ENCODE assay signal across 13 cellular contexts in the genomic region with DNA sequence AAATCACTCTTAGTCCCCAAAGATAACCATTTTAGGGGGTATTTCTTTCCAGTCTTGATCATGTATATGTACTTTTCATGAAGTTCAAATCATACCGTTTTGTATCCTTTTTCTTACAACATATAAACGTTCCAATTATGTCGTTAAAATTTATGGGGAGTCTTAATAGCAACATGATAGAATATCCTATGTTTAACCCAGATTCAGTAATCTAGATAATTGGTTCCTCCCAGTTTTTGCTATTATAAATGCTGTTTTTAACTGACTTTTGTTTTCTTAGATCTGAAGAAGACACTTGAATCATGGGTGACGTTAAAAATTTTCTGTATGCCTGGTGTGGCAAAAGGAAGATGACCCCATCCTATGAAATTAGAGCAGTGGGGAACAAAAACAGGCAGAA. TPM values are rescaled to one million over a fixed set of nuclear protein-coding genes. Genes with fewer than 3 reads are reported as not detected.
DNase-seq lines count a peak whose midpoint lies in the region; ATAC-seq and TF ChIP-seq lines count a peak whose summit lies in the region.
"Had no signal": no experiment of that assay in that cellular context is flagged by ENCODE, and none has a peak within 500 bp of the region (broad histone marks: within the 10 kb centered on the region; RNA-seq: fewer than 3 reads in every experiment).

No MANE protein-coding gene starts in this region.

- H3K4me3 Mint-ChIP-seq in chondrocyte (ENCODE audit: unreplicated experiment) = no peak overlapping the region

- TF ChIP-seq CTCF in SK-N-SH (IDR thresholded peaks at IDR 0.05) (no peak), NB4 (IDR thresholded peaks at IDR 0.05; ENCODE audit: low read depth, low read length) (no peak), chondrocyte (IDR thresholded peaks at IDR 0.05) (no peak), GM20000 (IDR thresholded peaks at IDR 0.05; ENCODE audit: extremely low read depth, missing control alignments) (no peak)

- peaks cover 78% of the 10 kb centered on the region for H4K20me1 ChIP-seq in SK-N-SH (ENCODE audit: insufficient read depth)

- H3K27ac Mint-ChIP-seq in chondrocyte (ENCODE audit: unreplicated experiment) = peak overlapping the region; percentile 99

- no peak for TF ChIP-seq POLR2A in NB4 (IDR thresholded peaks at IDR 0.05; ENCODE audit: extremely low read depth, insufficient read length)

- H3F3A ChIP-seq in SK-N-SH (replicated peaks; ENCODE audit: insufficient read depth) = peaks cover 27% of the 10 kb centered on the region

- no peaks in the 10 kb centered on the region for H3K9me2 ChIP-seq in SK-N-SH

- H3K4me3 ChIP-seq in SK-N-SH (ENCODE audit: low read depth in 2 of 2, low read length in 1 of 2) (peak overlapping the region; percentile 76 to 98; a peak in 2 of 4 replicates), NB4 (ENCODE audit: low read depth, low read length) (peak overlapping the region; percentile 87), neuron (ENCODE audit: low read length) (peak overlapping the region; percentile 96)
- H3K4me3 ChIP-seq: thoracic aorta had no signal

- H3K36me3 ChIP-seq in SK-N-SH (replicated peaks in 1 of 2; ENCODE audit: control insufficient read depth in 1 of 2, insufficient read depth in 2 of 2, low read length in 1 of 2) (peaks cover 40 to 59% of the 10 kb centered on the region in 2 experiments), neuron (ENCODE audit: insufficient read depth, low read length) (peaks cover 53% of the 10 kb centered on the region)

- peaks cover 10% of the 10 kb centered on the region for H3K36me3 Mint-ChIP-seq in chondrocyte (ENCODE audit: low read depth)

- POLR2A ChIA-PET in SK-N-SH (lab: Yijun Ruan, JAX) = no interaction called here

- H3K4me1 Mint-ChIP-seq in chondrocyte (ENCODE audit: low read depth) = peaks cover 38% of the 10 kb centered on the region

- H3K9me3 ChIP-seq in SK-N-SH (no peaks in the 10 kb centered on the region), neuron (ENCODE audit: low read length) (no peaks in the 10 kb centered on the region)
- H3K9me3 ChIP-seq: neutrophil, thoracic aorta had no signal

- H3K4me1 ChIP-seq in SK-N-SH (ENCODE audit: control insufficient read depth in 1 of 2, insufficient read depth in 2 of 2, low read depth in 1 of 2, low read length in 1 of 2) = peaks cover 15 to 19% of the 10 kb centered on the region in 2 experiments; a peak in 3 of 4 replicates
- H3K4me1 ChIP-seq in neuron (ENCODE audit: insufficient read depth, low read length) = peaks cover 26% of the 10 kb centered on the region

- peaks cover 80% of the 10 kb centered on the region for H3K79me2 ChIP-seq in SK-N-SH (ENCODE audit: insufficient read depth)

- H3K9me3 Mint-ChIP-seq in chondrocyte (ENCODE audit: low read depth) = no peaks in the 10 kb centered on the region

- ATAC-seq in SK-N-SH treated with all-trans-retinoic acid at 6 μM for 48 hours (no peak), GM21529 (IDR thresholded peaks at IDR 0.05; ENCODE audit: unreplicated experiment) (no peak)

- 32% methylated on average over 4 of the region's 4 CpGs for WGBS in SK-N-SH (ENCODE audit: low lambda C conversion rate)

- H3K27me3 ChIP-seq in SK-N-SH (ENCODE audit: insufficient read depth) (no peaks in the 10 kb centered on the region), neuron (ENCODE audit: insufficient read depth, low read length) (no peaks in the 10 kb centered on the region)
- H3K27me3 ChIP-seq: neutrophil had no signal

- H3K27ac ChIP-seq in SK-N-SH (ENCODE audit: low read depth in 2 of 2, low read length in 1 of 2) = no peak overlapping the region
- H3K27ac ChIP-seq: neutrophil, thoracic aorta had no signal

- no peak for TF ChIP-seq RAD21 in SK-N-SH (IDR thresholded peaks at IDR 0.05; ENCODE audit: low read length)

- DNase-seq in SK-N-SH = no peak
- no peak for DNase-seq in NB4 (ENCODE audit: low read depth)
- DNase-seq in chondrocyte (ENCODE audit: low spot score) = no peak
- no peak for DNase-seq in NCI-H1930 (lab: John Stamatoyannopoulos, UW)
- no peak for DNase-seq in GM20000 (ENCODE audit: low spot score)
- DNase-seq: activated effector memory CD4-positive, alpha-beta T cell treated with Interleukin-2 at 50 U/mL for 16 hours; dermis blood vessel endothelial cell; stimulated activated CD4-positive, alpha-beta T cell treated with anti-CD3 and anti-CD28 coated beads, Interleukin-2, amount 100 ng/mL, for 48 hours had no signal

- peak overlapping the region; percentile 86 for H3K4me2 ChIP-seq in SK-N-SH

- H2AFZ ChIP-seq in SK-N-SH (ENCODE audit: low read depth) = no peak overlapping the region
- H2AFZ ChIP-seq in neuron (ENCODE audit: low read depth, low read length) = no peak overlapping the region

- CTCF ChIA-PET in SK-N-SH (lab: Yijun Ruan, JAX) = no interaction called here

- peak overlapping the region; percentile 94; the same call in 1 of the 2 replicates for H3K9ac ChIP-seq in SK-N-SH

- TF ChIP-seq EP300 in SK-N-SH (IDR thresholded peaks at IDR 0.05; ENCODE audit: borderline replicate concordance in 1 of 2, low read depth in 1 of 2, low read length in 1 of 2) = no peak

- H3K27me3 Mint-ChIP-seq in chondrocyte (ENCODE audit: low read depth) = no peaks in the 10 kb centered on the region

TF ChIP-seq in SK-N-SH, 30 proteins besides CTCF, POLR2A, EP300 and RAD21:
- TF ChIP-seq, protein P1, sequence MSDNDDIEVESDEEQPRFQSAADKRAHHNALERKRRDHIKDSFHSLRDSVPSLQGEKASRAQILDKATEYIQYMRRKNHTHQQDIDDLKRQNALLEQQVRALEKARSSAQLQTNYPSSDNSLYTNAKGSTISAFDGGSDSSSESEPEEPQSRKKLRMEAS (IDR thresholded peaks at IDR 0.05; ENCODE audit: low read depth) = no peak
- no peak for TF ChIP-seq RCOR1 (IDR thresholded peaks at IDR 0.05; ENCODE audit: low read length)
TF ChIP-seq in SK-N-SH: peak in this region for 0.

TF ChIP-seq in SK-N-SH treated with all-trans-retinoic acid at 6 μM for 48 hours, 23 proteins besides CTCF, POLR2A, EP300 and RAD21:
- no peak for TF ChIP-seq ZNF70 (CRISPR knock-in tag; IDR thresholded peaks at IDR 0.05)
- TF ChIP-seq, protein P2, sequence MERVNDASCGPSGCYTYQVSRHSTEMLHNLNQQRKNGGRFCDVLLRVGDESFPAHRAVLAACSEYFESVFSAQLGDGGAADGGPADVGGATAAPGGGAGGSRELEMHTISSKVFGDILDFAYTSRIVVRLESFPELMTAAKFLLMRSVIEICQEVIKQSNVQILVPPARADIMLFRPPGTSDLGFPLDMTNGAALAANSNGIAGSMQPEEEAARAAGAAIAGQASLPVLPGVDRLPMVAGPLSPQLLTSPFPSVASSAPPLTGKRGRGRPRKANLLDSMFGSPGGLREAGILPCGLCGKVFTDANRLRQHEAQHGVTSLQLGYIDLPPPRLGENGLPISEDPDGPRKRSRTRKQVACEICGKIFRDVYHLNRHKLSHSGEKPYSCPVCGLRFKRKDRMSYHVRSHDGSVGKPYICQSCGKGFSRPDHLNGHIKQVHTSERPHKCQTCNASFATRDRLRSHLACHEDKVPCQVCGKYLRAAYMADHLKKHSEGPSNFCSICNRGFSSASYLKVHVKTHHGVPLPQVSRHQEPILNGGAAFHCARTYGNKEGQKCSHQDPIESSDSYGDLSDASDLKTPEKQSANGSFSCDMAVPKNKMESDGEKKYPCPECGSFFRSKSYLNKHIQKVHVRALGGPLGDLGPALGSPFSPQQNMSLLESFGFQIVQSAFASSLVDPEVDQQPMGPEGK (CRISPR knock-in tag; IDR thresholded peaks at IDR 0.05; ENCODE audit: borderline replicate concordance) = no peak
- TF ChIP-seq, protein P3, sequence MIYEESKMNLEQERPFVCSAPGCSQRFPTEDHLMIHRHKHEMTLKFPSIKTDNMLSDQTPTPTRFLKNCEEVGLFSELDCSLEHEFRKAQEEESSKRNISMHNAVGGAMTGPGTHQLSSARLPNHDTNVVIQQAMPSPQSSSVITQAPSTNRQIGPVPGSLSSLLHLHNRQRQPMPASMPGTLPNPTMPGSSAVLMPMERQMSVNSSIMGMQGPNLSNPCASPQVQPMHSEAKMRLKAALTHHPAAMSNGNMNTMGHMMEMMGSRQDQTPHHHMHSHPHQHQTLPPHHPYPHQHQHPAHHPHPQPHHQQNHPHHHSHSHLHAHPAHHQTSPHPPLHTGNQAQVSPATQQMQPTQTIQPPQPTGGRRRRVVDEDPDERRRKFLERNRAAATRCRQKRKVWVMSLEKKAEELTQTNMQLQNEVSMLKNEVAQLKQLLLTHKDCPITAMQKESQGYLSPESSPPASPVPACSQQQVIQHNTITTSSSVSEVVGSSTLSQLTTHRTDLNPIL (CRISPR knock-in tag; IDR thresholded peaks at IDR 0.05; ENCODE audit: low read depth) = no peak
- TF ChIP-seq ZC3H10 (CRISPR knock-in tag; IDR thresholded peaks at IDR 0.05) = no peak
- TF ChIP-seq RARB (CRISPR knock-in tag; IDR thresholded peaks at IDR 0.05) = no peak

RNA-seq across cellular contexts. Expression of a gene that starts 3.1 kb away (rescaled TPM):
- 145 and 170 TPM in 2 replicates for polyA plus RNA-seq in SK-N-SH (2012; rRNA removed)
- 158 and 160 TPM in 2 replicates for polyA plus RNA-seq in SK-N-SH (2012; cell fraction: cytosol; rRNA removed)
- polyA plus RNA-seq in SK-N-SH (2012; cell fraction: nucleus; rRNA removed) = 131 and 175 TPM in 2 replicates
- total RNA-seq in chondrocyte = 116 to 167 TPM (median 117 TPM) in 3 replicates

RNA-seq across cellular contexts. Expression of a gene that starts 52.7 kb away (rescaled TPM):
- polyA plus RNA-seq in SK-N-SH (2012; rRNA removed) = 1.5 and 2.5 TPM in 2 replicates
- 1.6 and 1.7 TPM in 2 replicates for polyA plus RNA-seq in SK-N-SH (2012; cell fraction: cytosol; rRNA removed)
- polyA plus RNA-seq in SK-N-SH (2012; cell fraction: nucleus; rRNA removed) = 3.5 and 3.8 TPM in 2 replicates
- 2.3 to 5.0 TPM (median 4.3 TPM) in 3 replicates for total RNA-seq in chondrocyte
